Comparison of ENCODE assay signal across 9 cellular contexts in genomic region chr3:30689202-30689641, GRCh38.
DNase-seq lines count a peak whose midpoint lies in the region; ATAC-seq and TF ChIP-seq lines count a peak whose summit lies in the region.
"Had no signal": no experiment of that assay in that cellular context is flagged by ENCODE, and none has a peak within 500 bp of the region (broad histone marks: within the 10 kb centered on the region; RNA-seq: fewer than 3 reads in every experiment).

No MANE protein-coding gene starts in this region.

- H2AFZ ChIP-seq in MM.1S (ENCODE audit: low read length): no peak overlapping the region

- no peaks in the 10 kb centered on the region for H3K27me3 Mint-ChIP-seq in natural killer cell treated with Interleukin-12 subunit alpha and Interleukin-12 subunit beta and Interleukin-15 and Interleukin-18, amount 100 ng/mL, for 72 hours

- DNase-seq in EH (ENCODE audit: low read depth) (peak; percentile 79), Peyer's patch (peak in 1 of 3 donors; percentile 58), pons (ENCODE audit: low spot score) (no peak), iPS-NIHi7 (ENCODE audit: extremely low spot score) (no peak), MM.1S (no peak)
- DNase-seq in natural killer cell treated with Interleukin-12 subunit alpha and Interleukin-12 subunit beta and Interleukin-15 and Interleukin-18, amount 100 ng/mL, for 72 hours (ENCODE audit: low spot score): no peak

- no peak for TF ChIP-seq POLR2A in Peyer's patch (IDR thresholded peaks at IDR 0.05)

- peak overlapping the region; percentile 41 for H3K4me3 Mint-ChIP-seq in natural killer cell treated with Interleukin-12 subunit alpha and Interleukin-12 subunit beta and Interleukin-15 and Interleukin-18, amount 100 ng/mL, for 72 hours

- no peak for TF ChIP-seq CTCF in Peyer's patch (IDR thresholded peaks at IDR 0.05)
- no peak for TF ChIP-seq CTCF in MM.1S (IDR thresholded peaks at IDR 0.05; ENCODE audit: low read length)

- H3K9me3 ChIP-seq in Peyer's patch (no peaks in the 10 kb centered on the region), endocrine pancreas (ENCODE audit: control insufficient read depth, low read length) (no peaks in the 10 kb centered on the region), MM.1S (replicated peaks; ENCODE audit: insufficient read depth, low read length) (no peaks in the 10 kb centered on the region)

- no peak overlapping the region for H3K4me2 ChIP-seq in MM.1S (ENCODE audit: low read depth, low read length)

- H3K4me1 ChIP-seq in Peyer's patch (peaks cover 0 to 60% (median 7%) of the 10 kb centered on the region in 4 donors), endocrine pancreas (ENCODE audit: control insufficient read depth, insufficient read depth, low read length) (no peaks in the 10 kb centered on the region), MM.1S (ENCODE audit: low read length) (no peaks in the 10 kb centered on the region)

- H3K9me2 ChIP-seq in MM.1S (replicated peaks; ENCODE audit: insufficient read depth, low read length): no peaks in the 10 kb centered on the region

- no peaks in the 10 kb centered on the region for H3K79me2 ChIP-seq in MM.1S (ENCODE audit: low read length)

- H3K4me3 ChIP-seq in Peyer's patch (no peak overlapping the region), endocrine pancreas (ENCODE audit: control insufficient read depth, insufficient read depth, low read length) (peak overlapping the region; percentile 25), MM.1S (ENCODE audit: low read length) (no peak overlapping the region)

- H3K27me3 ChIP-seq in Peyer's patch (no peaks in the 10 kb centered on the region), endocrine pancreas (ENCODE audit: control insufficient read depth, insufficient read depth, low read length) (no peaks in the 10 kb centered on the region), MM.1S (replicated peaks; ENCODE audit: insufficient read depth, low read length) (no peaks in the 10 kb centered on the region)

- ATAC-seq in natural killer cell treated with Interleukin-12 subunit alpha and Interleukin-12 subunit beta and Interleukin-15 and Interleukin-18, amount 100 ng/mL, for 72 hours: peak; percentile 63 to 74
- ATAC-seq in HG03521 (IDR thresholded peaks at IDR 0.05; ENCODE audit: unreplicated experiment): no peak

- peaks cover 43 to 57% of the 10 kb centered on the region in 2 donors for H3K4me1 Mint-ChIP-seq in natural killer cell treated with Interleukin-12 subunit alpha and Interleukin-12 subunit beta and Interleukin-15 and Interleukin-18, amount 100 ng/mL, for 72 hours (ENCODE audit: low read depth in 2 of 2)

- H3K36me3 ChIP-seq in Peyer's patch: peaks cover 0 to 49% (median 0%) of the 10 kb centered on the region in 3 donors
- no peaks in the 10 kb centered on the region for H3K36me3 ChIP-seq in endocrine pancreas (ENCODE audit: control insufficient read depth, insufficient read depth, low read length)
- H3K36me3 ChIP-seq in MM.1S (replicated peaks; ENCODE audit: insufficient read depth, low read length): no peaks in the 10 kb centered on the region

- H3K9ac ChIP-seq in endocrine pancreas (ENCODE audit: control insufficient read depth, insufficient read depth, low read length) (no peak overlapping the region), MM.1S (ENCODE audit: low read length) (no peak overlapping the region)

- H3F3A ChIP-seq in MM.1S (ENCODE audit: insufficient read depth, low read length): no peaks in the 10 kb centered on the region

- H3K9me3 Mint-ChIP-seq in natural killer cell treated with Interleukin-12 subunit alpha and Interleukin-12 subunit beta and Interleukin-15 and Interleukin-18, amount 100 ng/mL, for 72 hours: no peaks in the 10 kb centered on the region

- peak overlapping the region; percentile 68 to 73 for H3K27ac Mint-ChIP-seq in natural killer cell treated with Interleukin-12 subunit alpha and Interleukin-12 subunit beta and Interleukin-15 and Interleukin-18, amount 100 ng/mL, for 72 hours

- no peaks in the 10 kb centered on the region for H4K20me1 ChIP-seq in MM.1S (ENCODE audit: insufficient read depth, low read length)

- H3K36me3 Mint-ChIP-seq in natural killer cell treated with Interleukin-12 subunit alpha and Interleukin-12 subunit beta and Interleukin-15 and Interleukin-18, amount 100 ng/mL, for 72 hours: peaks cover 43% of the 10 kb centered on the region

- H3K27ac ChIP-seq in Peyer's patch (peak overlapping the region; percentile 43 to 84 (median 69)), MM.1S (ENCODE audit: low read length) (no peak overlapping the region)
- H3K27ac ChIP-seq: HL-60 had no signal
